In genomic region chr1:182676321-182676720, GRCh38 we compare ENCODE assay signal across 19 cellular contexts. TPM values are rescaled to one million over a fixed set of nuclear protein-coding genes. Genes with fewer than 3 reads are reported as not detected.
"Had no signal": no experiment of that assay in that cellular context is flagged by ENCODE, and none has a peak within 500 bp of the region (broad histone marks: within the 10 kb centered on the region; RNA-seq: fewer than 3 reads in every experiment).

No MANE protein-coding gene starts in this region.

- H3K4me1 Mint-ChIP-seq: activated naive CD4-positive, alpha-beta T cell treated with anti-CD3 and anti-CD28 coated beads, Interleukin-2, amount 10 ng/mL, durations not matched to agents 7 days and 5 days; central memory CD8-positive, alpha-beta T cell had no signal

- ATAC-seq: stimulated activated naive CD8-positive, alpha-beta T cell treated with anti-CD3 and anti-CD28 coated beads, Interleukin-15, Interleukin-2, amounts not matched to agents 100 U/mL and 50 U/mL, for 24 hours; T-helper 17 cell; upper lobe of right lung had no signal

- DNase-seq: activated B cell treated with CpG ODN at 0.5 μM for 24 hours; activated CD4-positive, alpha-beta T cell treated with anti-CD3 and anti-CD28 coated beads, Interleukin-2, amount 10 ng/mL, durations not matched to agents 7 days and 5 days; activated naive CD4-positive, alpha-beta T cell treated with anti-CD3 and anti-CD28 coated beads, Interleukin-2, amount 10 ng/mL, durations not matched to agents 7 days and 5 days; activated T-cell treated with anti-CD3 and anti-CD28 coated beads for 4 hours; cortex of kidney; effector memory CD4-positive, alpha-beta T cell; pancreas; stimulated activated CD4-positive, alpha-beta T cell treated with anti-CD3 and anti-CD28 coated beads, Interleukin-4, amount 100 ng/mL, for 1 hour; stimulated activated CD8-positive, alpha-beta memory T cell treated with anti-CD3 and anti-CD28 coated beads, Interleukin-4, amount 100 ng/mL, for 48 hours; stimulated activated naive CD8-positive, alpha-beta T cell treated with anti-CD3 and anti-CD28 coated beads, Interleukin-15, Interleukin-2, amounts not matched to agents 100 U/mL and 50 U/mL, for 24 hours; T-helper 17 cell; upper lobe of right lung had no signal

- H3K36me3 Mint-ChIP-seq: activated naive CD4-positive, alpha-beta T cell treated with anti-CD3 and anti-CD28 coated beads, Interleukin-2, amount 10 ng/mL, durations not matched to agents 7 days and 5 days had no signal

- H3K4me1 ChIP-seq: pancreas, upper lobe of right lung had no signal

- H3K27me3 ChIP-seq: pancreas, upper lobe of right lung had no signal

- H3K4me3 Mint-ChIP-seq: activated B cell treated with CpG ODN at 0.5 μM for 24 hours; activated CD4-positive, alpha-beta T cell treated with anti-CD3 and anti-CD28 coated beads, Interleukin-2, amount 10 ng/mL, durations not matched to agents 7 days and 5 days; activated naive CD4-positive, alpha-beta T cell treated with anti-CD3 and anti-CD28 coated beads, Interleukin-2, amount 10 ng/mL, durations not matched to agents 7 days and 5 days; central memory CD8-positive, alpha-beta T cell; neural crest cell; T-helper 17 cell had no signal

- H3K4me3 ChIP-seq: pancreas, upper lobe of right lung had no signal

- H3K9me3 Mint-ChIP-seq: activated B cell treated with CpG ODN at 0.5 μM for 24 hours; activated CD4-positive, alpha-beta T cell treated with anti-CD3 and anti-CD28 coated beads, Interleukin-2, amount 10 ng/mL, durations not matched to agents 7 days and 5 days; activated naive CD4-positive, alpha-beta T cell treated with anti-CD3 and anti-CD28 coated beads, Interleukin-2, amount 10 ng/mL, durations not matched to agents 7 days and 5 days; activated T-helper 2 cell treated with anti-CD3 and anti-CD28 coated beads, Interferon-gamma antibody, Interleukin-2, Interleukin-4, amounts not matched to agents 10 μg/mL and 5 μg/mL and 100 μg/mL, durations not matched to agents 14 hours and 24 hours and 36 hours; central memory CD8-positive, alpha-beta T cell; neural crest cell had no signal

- H3K36me3 ChIP-seq: pancreas, upper lobe of right lung had no signal

- H3K9me3 ChIP-seq: pancreas, upper lobe of right lung had no signal

- H3K27ac ChIP-seq: epithelial cell of prostate, pancreas, upper lobe of right lung had no signal

RNA-seq across cellular contexts. Expression of gene RGS8, which starts 8.1 kb away (rescaled TPM):
- total RNA-seq: activated B cell treated with CpG ODN at 0.5 μM for 24 hours; activated CD4-positive, alpha-beta T cell treated with anti-CD3 and anti-CD28 coated beads, Interleukin-2, amount 10 ng/mL, durations not matched to agents 7 days and 5 days; activated CD8-positive, alpha-beta memory T cell treated with anti-CD3 and anti-CD28 coated beads for 36 hours; activated T-helper 2 cell treated with anti-CD3 and anti-CD28 coated beads, Interferon-gamma antibody, Interleukin-2, Interleukin-4, amounts not matched to agents 10 μg/mL and 5 μg/mL and 100 μg/mL, durations not matched to agents 14 hours and 24 hours and 36 hours; mesenteric fat pad; myocyte; pancreas; T-helper 17 cell; upper lobe of right lung had no signal
